27 cellular contexts compared by ENCODE assay signal in genomic region chr1:6023346-6023745, GRCh38.
"Had no signal": no experiment of that assay in that cellular context is flagged by ENCODE, and none has a peak within 500 bp of the region (broad histone marks: within the 10 kb centered on the region; RNA-seq: fewer than 3 reads in every experiment).

No MANE protein-coding gene starts in this region.

- H3K9me3 ChIP-seq: ovary, psoas muscle, right lobe of liver, sigmoid colon, stomach, thoracic aorta, thyroid gland, tibial nerve, upper lobe of left lung, vagina had no signal

- FAIRE-seq: small intestine, urothelium cell line had no signal

- H3K36me3 Mint-ChIP-seq: neural progenitor cell had no signal

- H3K27me3 Mint-ChIP-seq: stimulated activated naive B cell treated with anti-CD40 and anti-IgM and Interleukin-4, amounts not matched to agents 10 μg/mL and 1 μg/mL and 100 μg/mL, for 72 hours; stimulated activated naive CD8-positive, alpha-beta T cell treated with anti-CD3 and anti-CD28 coated beads, Interleukin-15, Interleukin-2, amounts not matched to agents 100 ng/mL and 50 ng/mL, for 24 hours had no signal

- H3K9me3 Mint-ChIP-seq: nephron; neural progenitor cell; stimulated activated effector memory CD8-positive, alpha-beta T cell treated with anti-CD3 and anti-CD28 coated beads, Interleukin-12 subunit alpha, Interleukin-12 subunit beta, amount 100 ng/mL, for 72 hours had no signal

- DNase-seq: occipital lobe; ovary; psoas muscle; right lobe of liver; sigmoid colon; small intestine; stimulated activated CD4-positive, alpha-beta T cell treated with anti-CD3 and anti-CD28 coated beads, Interleukin-15, amount 100 ng/mL, for 24 hours; stimulated activated CD4-positive, alpha-beta T cell treated with anti-CD3 and anti-CD28 coated beads, Interleukin-2, amount 100 ng/mL, for 24 hours; stimulated activated CD4-positive, alpha-beta T cell treated with anti-CD3 and anti-CD28 coated beads, Interleukin-2, amount 100 ng/mL, for 48 hours; stimulated activated CD4-positive, alpha-beta T cell treated with anti-CD3 and anti-CD28 coated beads, Interleukin-4, amount 100 ng/mL, for 24 hours; stimulated activated naive B cell treated with anti-CD40 and anti-IgM and Interleukin-4, amounts not matched to agents 10 μg/mL and 1 μg/mL and 100 μg/mL, for 72 hours; stimulated activated naive CD4-positive, alpha-beta T cell treated with Interleukin-2 at 50 U/mL for 16 hours; stomach; thyroid gland; trophoblast cell; upper lobe of left lung had no signal

- H3K4me3 ChIP-seq: neural progenitor cell, ovary, psoas muscle, right lobe of liver, sigmoid colon, stomach, thoracic aorta, thyroid gland, tibial nerve, upper lobe of left lung, vagina had no signal

- H3K27ac ChIP-seq: neural progenitor cell, ovary, parathyroid adenoma, psoas muscle, right lobe of liver, sigmoid colon, stomach, thoracic aorta, thyroid gland, tibial nerve, upper lobe of left lung, vagina had no signal

- H2AFZ ChIP-seq: neural progenitor cell, parathyroid adenoma had no signal

- H3K27me3 ChIP-seq: neural progenitor cell, ovary, right lobe of liver, thyroid gland, tibial nerve, upper lobe of left lung, vagina had no signal

- ATAC-seq: psoas muscle; right cardiac atrium; right lobe of liver; stimulated activated effector memory CD8-positive, alpha-beta T cell treated with anti-CD3 and anti-CD28 coated beads, Interleukin-12 subunit alpha, Interleukin-12 subunit beta, amount 100 ng/mL, for 72 hours; stimulated activated naive B cell treated with anti-CD40 and anti-IgM and Interleukin-4, amounts not matched to agents 10 μg/mL and 1 μg/mL and 100 μg/mL, for 72 hours had no signal

- H3K4me3 Mint-ChIP-seq: nephron; neural progenitor cell; stimulated activated effector memory CD8-positive, alpha-beta T cell treated with anti-CD3 and anti-CD28 coated beads, Interleukin-12 subunit alpha, Interleukin-12 subunit beta, amount 100 ng/mL, for 72 hours; stimulated activated naive B cell treated with anti-CD40 and anti-IgM and Interleukin-4, amounts not matched to agents 10 μg/mL and 1 μg/mL and 100 μg/mL, for 72 hours; stimulated activated naive CD8-positive, alpha-beta T cell treated with anti-CD3 and anti-CD28 coated beads, Interleukin-15, Interleukin-2, amounts not matched to agents 100 ng/mL and 50 ng/mL, for 24 hours had no signal

- H3K27ac Mint-ChIP-seq: nephron; neural progenitor cell; progenitor cell of endocrine pancreas; stimulated activated effector memory CD8-positive, alpha-beta T cell treated with anti-CD3 and anti-CD28 coated beads, Interleukin-12 subunit alpha, Interleukin-12 subunit beta, amount 100 ng/mL, for 72 hours; stimulated activated naive B cell treated with anti-CD40 and anti-IgM and Interleukin-4, amounts not matched to agents 10 μg/mL and 1 μg/mL and 100 μg/mL, for 72 hours; stimulated activated naive CD8-positive, alpha-beta T cell treated with anti-CD3 and anti-CD28 coated beads, Interleukin-15, Interleukin-2, amounts not matched to agents 100 ng/mL and 50 ng/mL, for 24 hours had no signal

- H3K36me3 ChIP-seq: neural progenitor cell, ovary, right lobe of liver, sigmoid colon, stomach, thoracic aorta, thyroid gland, tibial nerve, upper lobe of left lung, vagina had no signal

- H3K4me1 Mint-ChIP-seq: nephron had no signal

- H3K9ac ChIP-seq: neural progenitor cell, parathyroid adenoma had no signal

- H3K79me2 ChIP-seq: parathyroid adenoma had no signal

- H3K4me1 ChIP-seq: parathyroid adenoma, psoas muscle, right lobe of liver, sigmoid colon had no signal

- H3K4me2 ChIP-seq: neural progenitor cell had no signal
